In the genomic region with DNA sequence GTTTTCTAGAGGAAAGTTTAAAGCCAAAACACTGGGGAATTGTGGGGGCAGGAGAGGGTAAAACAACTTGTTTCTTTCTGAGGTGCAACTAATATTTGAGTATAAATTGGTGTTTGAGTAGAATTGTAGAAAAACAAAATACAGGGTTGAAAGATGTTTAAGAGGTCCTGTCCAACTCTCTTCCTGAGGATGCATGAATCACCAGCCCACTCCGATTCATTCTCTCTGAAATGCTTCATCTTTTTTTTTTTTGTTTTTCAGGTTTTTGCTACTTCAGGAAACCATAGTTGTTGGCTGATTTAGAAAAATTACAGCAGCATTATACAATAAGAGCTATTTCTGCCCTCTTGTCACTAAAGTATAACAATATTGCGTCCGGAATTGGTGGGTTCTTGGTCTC, we compare ENCODE assay signal across 17 cellular contexts. TPM values are rescaled to one million over a fixed set of nuclear protein-coding genes. Genes with fewer than 3 reads are reported as not detected.
A peak's percentile ranks its signal among the peaks of the same experiment; 100 is the strongest.
DNase-seq lines count a peak whose midpoint lies in the region; FAIRE-seq and TF ChIP-seq lines count a peak whose summit lies in the region.
"Had no signal": no experiment of that assay in that cellular context is flagged by ENCODE, and none has a peak within 500 bp of the region (broad histone marks: within the 10 kb centered on the region; RNA-seq: fewer than 3 reads in every experiment).

No MANE protein-coding gene starts in this region.

- H2AFZ ChIP-seq in astrocyte (ENCODE audit: low read depth, low read length) = no peak overlapping the region
- H2AFZ ChIP-seq: neural progenitor cell had no signal

- peaks cover 24% of the 10 kb centered on the region for H3K4me1 Mint-ChIP-seq in T-helper 1 cell treated with Interleukin-12 subunit alpha and Interleukin-12 subunit beta and Interleukin-4 antibody, amounts not matched to agents 30 μg/mL and 1 μg/mL, for 36 hours (ENCODE audit: low read depth)
- H3K4me1 Mint-ChIP-seq in astrocyte (ENCODE audit: low read depth, unreplicated experiment) = peaks cover 48% of the 10 kb centered on the region
- H3K4me1 Mint-ChIP-seq in nephron = peaks cover 31% of the 10 kb centered on the region

- peaks cover 4% of the 10 kb centered on the region for H3K9me3 Mint-ChIP-seq in T-helper 1 cell treated with Interleukin-12 subunit alpha and Interleukin-12 subunit beta and Interleukin-4 antibody, amounts not matched to agents 30 μg/mL and 1 μg/mL, for 36 hours
- H3K9me3 Mint-ChIP-seq in astrocyte (ENCODE audit: unreplicated experiment) (peaks cover 8% of the 10 kb centered on the region), nephron (no peaks in the 10 kb centered on the region)

- peak overlapping the region; percentile 46 for H3K4me2 ChIP-seq in astrocyte (ENCODE audit: low read length)
- H3K4me2 ChIP-seq: neural progenitor cell had no signal

- no peaks in the 10 kb centered on the region for H3K9me3 ChIP-seq in astrocyte (ENCODE audit: insufficient read depth, low read depth, low read length)
- H3K9me3 ChIP-seq: spleen had no signal

- H3K36me3 Mint-ChIP-seq in T-helper 1 cell treated with Interleukin-12 subunit alpha and Interleukin-12 subunit beta and Interleukin-4 antibody, amounts not matched to agents 30 μg/mL and 1 μg/mL, for 36 hours (ENCODE audit: low read depth) = no peaks in the 10 kb centered on the region
- H3K36me3 Mint-ChIP-seq in astrocyte (ENCODE audit: low read depth, unreplicated experiment) = no peaks in the 10 kb centered on the region
- H3K36me3 Mint-ChIP-seq in nephron (ENCODE audit: low read depth) = no peaks in the 10 kb centered on the region
- H3K36me3 Mint-ChIP-seq: neural progenitor cell had no signal

- H3K79me2 ChIP-seq in astrocyte (ENCODE audit: insufficient read depth, low read length) = no peaks in the 10 kb centered on the region

- DNase-seq in T-helper 1 cell = no peak
- DNase-seq in GM03348 (ENCODE audit: low spot score) = peak; percentile 39
- peak; percentile 57 for DNase-seq in astrocyte (ENCODE audit: low read depth)
- DNase-seq in NCI-H526 treated with DMSO at 0.1 percent for 48 hours (lab: John Stamatoyannopoulos, UW) = no peak
- no peak for DNase-seq in NCI-H82 (lab: John Stamatoyannopoulos, UW)
- no peak for DNase-seq in NCI-H2107 (lab: John Stamatoyannopoulos, UW)
- DNase-seq: ACHN; activated CD4-positive, alpha-beta T cell treated with anti-CD3 and anti-CD28 coated beads for 48 hours; effector CD8-positive, alpha-beta T cell; left colon; NCI-H2171; spleen; trophoblast cell had no signal

- H3K4me3 Mint-ChIP-seq in T-helper 1 cell treated with Interleukin-12 subunit alpha and Interleukin-12 subunit beta and Interleukin-4 antibody, amounts not matched to agents 30 μg/mL and 1 μg/mL, for 36 hours = peak overlapping the region; percentile 72
- H3K4me3 Mint-ChIP-seq in astrocyte (ENCODE audit: unreplicated experiment) = no peak overlapping the region
- no peak overlapping the region for H3K4me3 Mint-ChIP-seq in nephron
- H3K4me3 Mint-ChIP-seq: neural progenitor cell had no signal

- H3K27ac ChIP-seq in astrocyte (ENCODE audit: low read depth, low read length) = peak overlapping the region; percentile 50
- H3K27ac ChIP-seq: neural progenitor cell, spleen had no signal

- no peak for FAIRE-seq in astrocyte (lab: Jason Lieb, UNC)
- FAIRE-seq: GM12892 had no signal

- H3K4me3 ChIP-seq in astrocyte (ENCODE audit: insufficient read depth, low read depth, low read length) = no peak overlapping the region
- H3K4me3 ChIP-seq: neural progenitor cell, spleen had no signal

- H3K9ac ChIP-seq in astrocyte (ENCODE audit: low read length) = no peak overlapping the region
- H3K9ac ChIP-seq: neural progenitor cell had no signal

- H3K27me3 Mint-ChIP-seq in T-helper 1 cell treated with Interleukin-12 subunit alpha and Interleukin-12 subunit beta and Interleukin-4 antibody, amounts not matched to agents 30 μg/mL and 1 μg/mL, for 36 hours (ENCODE audit: low read depth) = no peaks in the 10 kb centered on the region
- H3K27me3 Mint-ChIP-seq in astrocyte (ENCODE audit: low read depth, unreplicated experiment) (no peaks in the 10 kb centered on the region), nephron (ENCODE audit: low read depth) (no peaks in the 10 kb centered on the region)

- peaks cover 36% of the 10 kb centered on the region for H3K4me1 ChIP-seq in astrocyte (ENCODE audit: insufficient read depth, low read length)
- H3K4me1 ChIP-seq: neural progenitor cell had no signal

- H3K27ac Mint-ChIP-seq in T-helper 1 cell treated with Interleukin-12 subunit alpha and Interleukin-12 subunit beta and Interleukin-4 antibody, amounts not matched to agents 30 μg/mL and 1 μg/mL, for 36 hours = peak overlapping the region; percentile 3
- peak overlapping the region; percentile 77 for H3K27ac Mint-ChIP-seq in astrocyte (ENCODE audit: unreplicated experiment)
- H3K27ac Mint-ChIP-seq in nephron = peak overlapping the region; percentile 9 to 31 (median 18)

- H3K27me3 ChIP-seq in astrocyte (ENCODE audit: insufficient read depth, low read length) = no peaks in the 10 kb centered on the region
- H3K27me3 ChIP-seq: neural progenitor cell had no signal

- H3K36me3 ChIP-seq in astrocyte (ENCODE audit: insufficient read depth, low read length) = no peaks in the 10 kb centered on the region
- H3K36me3 ChIP-seq: neural progenitor cell, spleen had no signal

- no peaks in the 10 kb centered on the region for H4K20me1 ChIP-seq in astrocyte (ENCODE audit: insufficient read depth, low read length)

- no peak for TF ChIP-seq CTCF in astrocyte (IDR thresholded peaks at IDR 0.05; ENCODE audit: insufficient read depth, low read depth, low read length)
- TF ChIP-seq CTCF in nephron (IDR thresholded peaks at IDR 0.05; ENCODE audit: unreplicated experiment in 3 of 3) = no peak

RNA-seq across cellular contexts. Expression of gene TMC1, which starts 42.4 kb away (rescaled TPM):
- 0.10 TPM in 1 of 2 replicates, not detected in the other for total RNA-seq in astrocyte
- total RNA-seq: spleen had no signal

Comparison
In these comparisons a context has a peak if more than half of its experiments do, and no peak if none do; other contexts are left out.
1. H3K27ac Mint-ChIP-seq: peak in every context shown above with its lines; median percentile 77 in astrocyte; 18 in nephron; 3 in T-helper 1 cell treated with Interleukin-12 subunit alpha and Interleukin-12 subunit beta and Interleukin-4 antibody, amounts not matched to agents 30 μg/mL and 1 μg/mL, for 36 hours.
2. DNase-seq: peak in GM03348 (single experiment) and astrocyte (single experiment); none in T-helper 1 cell (0 of 5), NCI-H526 treated with DMSO at 0.1 percent for 48 hours (single experiment), NCI-H82 (single experiment) and NCI-H2107 (single experiment).